14 cellular contexts compared by ENCODE assay signal in genomic region chr3:37053753-37054152, GRCh38.
DNase-seq lines count a peak whose midpoint lies in the region; ATAC-seq and TF ChIP-seq lines count a peak whose summit lies in the region.
"Had no signal": no experiment of that assay in that cellular context is flagged by ENCODE, and none has a peak within 500 bp of the region (broad histone marks: within the 10 kb centered on the region; RNA-seq: fewer than 3 reads in every experiment).

No MANE protein-coding gene starts in this region.

- H3K27ac ChIP-seq in suprapubic skin = peak overlapping the region; percentile 54
- H3K27ac ChIP-seq: A549 had no signal

- TF ChIP-seq POLR2A in suprapubic skin (IDR thresholded peaks at IDR 0.05) = no peak

- POLR2A ChIA-PET in activated CD4-positive, alpha-beta memory T cell treated with anti-CD3 and anti-CD28 coated beads for 36 hours (lab: Charles Lee) = no interaction called here
- POLR2A ChIA-PET in activated CD4-positive, alpha-beta memory T cell treated with anti-CD3 and anti-CD28 coated beads, Interleukin-2, amount 10 ng/mL, durations not matched to agents 7 days and 5 days (lab: Charles Lee) = no interaction called here

- no peak for TF ChIP-seq EP300 in suprapubic skin (IDR thresholded peaks at IDR 0.05)

- intact Hi-C loops in activated CD4-positive, alpha-beta memory T cell treated with anti-CD3 and anti-CD28 coated beads for 36 hours (cut with micrococcal nuclease) = loop anchor here (1.0 kb wide), 1 partner anchor 160 kb away; no protein-coding TSS in a partner anchor

- CTCF ChIA-PET in activated CD4-positive, alpha-beta memory T cell treated with anti-CD3 and anti-CD28 coated beads for 36 hours (lab: Charles Lee) = interaction anchor here (0.6 kb wide), 1 partner anchor 726 kb away, joined by 3 read pairs; no protein-coding TSS in a partner anchor
- CTCF ChIA-PET in activated CD4-positive, alpha-beta memory T cell treated with anti-CD3 and anti-CD28 coated beads, Interleukin-2, amount 10 ng/mL, durations not matched to agents 7 days and 5 days (lab: Charles Lee) = no interaction called here

- peaks cover 37% of the 10 kb centered on the region for H3K36me3 Mint-ChIP-seq in activated CD4-positive, alpha-beta memory T cell treated with anti-CD3 and anti-CD28 coated beads for 36 hours
- H3K36me3 Mint-ChIP-seq in activated CD4-positive, alpha-beta memory T cell treated with anti-CD3 and anti-CD28 coated beads, Interleukin-2, amount 10 ng/mL, durations not matched to agents 7 days and 5 days (ENCODE audit: low read depth) = peaks cover 59% of the 10 kb centered on the region
- peaks cover 39% of the 10 kb centered on the region for H3K36me3 Mint-ChIP-seq in activated naive CD8-positive, alpha-beta T cell treated with anti-CD3 and anti-CD28 coated beads for 36 hours
- peaks cover 34% of the 10 kb centered on the region for H3K36me3 Mint-ChIP-seq in memory B cell

- H3K27ac Mint-ChIP-seq in activated CD4-positive, alpha-beta memory T cell treated with anti-CD3 and anti-CD28 coated beads for 36 hours = peak overlapping the region; percentile 88
- H3K27ac Mint-ChIP-seq in activated CD4-positive, alpha-beta memory T cell treated with anti-CD3 and anti-CD28 coated beads, Interleukin-2, amount 10 ng/mL, durations not matched to agents 7 days and 5 days = no peak overlapping the region
- peak overlapping the region; percentile 88 for H3K27ac Mint-ChIP-seq in activated naive CD8-positive, alpha-beta T cell treated with anti-CD3 and anti-CD28 coated beads for 36 hours
- peak overlapping the region; percentile 80 for H3K27ac Mint-ChIP-seq in memory B cell

- peaks cover 10% of the 10 kb centered on the region for H3K4me1 Mint-ChIP-seq in activated CD4-positive, alpha-beta memory T cell treated with anti-CD3 and anti-CD28 coated beads for 36 hours (ENCODE audit: low read depth)
- peaks cover 6% of the 10 kb centered on the region for H3K4me1 Mint-ChIP-seq in activated CD4-positive, alpha-beta memory T cell treated with anti-CD3 and anti-CD28 coated beads, Interleukin-2, amount 10 ng/mL, durations not matched to agents 7 days and 5 days
- H3K4me1 Mint-ChIP-seq in activated naive CD8-positive, alpha-beta T cell treated with anti-CD3 and anti-CD28 coated beads for 36 hours = peaks cover 21% of the 10 kb centered on the region
- H3K4me1 Mint-ChIP-seq in memory B cell = peaks cover 17% of the 10 kb centered on the region

- WGBS in suprapubic skin = 75% methylated on average over 2 of the region's 2 CpGs

- ATAC-seq in memory B cell (ENCODE audit: low read depth) (no peak), HG02798 (IDR thresholded peaks at IDR 0.05; ENCODE audit: poor library complexity, unreplicated experiment) (no peak)
- ATAC-seq: A549 had no signal

- H3K27me3 Mint-ChIP-seq in activated CD4-positive, alpha-beta memory T cell treated with anti-CD3 and anti-CD28 coated beads for 36 hours = no peaks in the 10 kb centered on the region
- no peaks in the 10 kb centered on the region for H3K27me3 Mint-ChIP-seq in activated CD4-positive, alpha-beta memory T cell treated with anti-CD3 and anti-CD28 coated beads, Interleukin-2, amount 10 ng/mL, durations not matched to agents 7 days and 5 days
- H3K27me3 Mint-ChIP-seq in activated naive CD8-positive, alpha-beta T cell treated with anti-CD3 and anti-CD28 coated beads for 36 hours = no peaks in the 10 kb centered on the region
- H3K27me3 Mint-ChIP-seq in memory B cell = no peaks in the 10 kb centered on the region

- no peaks in the 10 kb centered on the region for H3K9me3 Mint-ChIP-seq in activated CD4-positive, alpha-beta memory T cell treated with anti-CD3 and anti-CD28 coated beads for 36 hours
- H3K9me3 Mint-ChIP-seq in activated CD4-positive, alpha-beta memory T cell treated with anti-CD3 and anti-CD28 coated beads, Interleukin-2, amount 10 ng/mL, durations not matched to agents 7 days and 5 days = no peaks in the 10 kb centered on the region
- no peaks in the 10 kb centered on the region for H3K9me3 Mint-ChIP-seq in activated naive CD8-positive, alpha-beta T cell treated with anti-CD3 and anti-CD28 coated beads for 36 hours
- no peaks in the 10 kb centered on the region for H3K9me3 Mint-ChIP-seq in memory B cell

- no peak for TF ChIP-seq CTCF in suprapubic skin (IDR thresholded peaks at IDR 0.05)

- H3K27me3 ChIP-seq in suprapubic skin = no peaks in the 10 kb centered on the region

- H3K4me3 ChIP-seq in suprapubic skin = no peak overlapping the region
- H3K4me3 ChIP-seq: A549 had no signal

- DNase-seq in activated CD4-positive, alpha-beta memory T cell treated with anti-CD3 and anti-CD28 coated beads for 36 hours = no peak
- no peak for DNase-seq in activated CD4-positive, alpha-beta memory T cell treated with anti-CD3 and anti-CD28 coated beads, Interleukin-2, amount 10 ng/mL, durations not matched to agents 7 days and 5 days
- DNase-seq in activated naive CD8-positive, alpha-beta T cell treated with anti-CD3 and anti-CD28 coated beads for 36 hours = no peak
- DNase-seq in memory B cell (ENCODE audit: low spot score in 2 of 2) = no peak
- no peak for DNase-seq in suprapubic skin (ENCODE audit: low spot score in 2 of 2)
- no peak for DNase-seq in RPMI8226
- DNase-seq in NK-92 treated with Interleukin-12 subunit alpha and Interleukin-12 subunit beta, amount 100 ng/mL, for 24 hours (lab: John Stamatoyannopoulos, UW) = no peak
- DNase-seq: activated T-cell treated with anti-CD3 and anti-CD28 coated beads, Interleukin-2, amount 50 U/mL, for 1 hour; cerebellar nuclear complex; left colon; NCI-H1694; T1000 had no signal

- no peaks in the 10 kb centered on the region for H3K9me3 ChIP-seq in suprapubic skin
- H3K9me3 ChIP-seq: A549 had no signal

- no peak overlapping the region for H3K4me3 Mint-ChIP-seq in activated CD4-positive, alpha-beta memory T cell treated with anti-CD3 and anti-CD28 coated beads for 36 hours
- H3K4me3 Mint-ChIP-seq in activated CD4-positive, alpha-beta memory T cell treated with anti-CD3 and anti-CD28 coated beads, Interleukin-2, amount 10 ng/mL, durations not matched to agents 7 days and 5 days = no peak overlapping the region
- H3K4me3 Mint-ChIP-seq in activated naive CD8-positive, alpha-beta T cell treated with anti-CD3 and anti-CD28 coated beads for 36 hours = no peak overlapping the region
- H3K4me3 Mint-ChIP-seq in memory B cell = no peak overlapping the region

- peaks cover 10% of the 10 kb centered on the region for H3K4me1 ChIP-seq in suprapubic skin

- H3K36me3 ChIP-seq in suprapubic skin = peaks cover 81% of the 10 kb centered on the region
